7 cellular contexts compared by ENCODE assay signal in genomic region chr1:1058921-1059493, GRCh38. TPM values are rescaled to one million over a fixed set of nuclear protein-coding genes. Genes with fewer than 3 reads are reported as not detected.
A peak's percentile ranks its signal among the peaks of the same experiment; 100 is the strongest.
DNase-seq lines count a peak whose midpoint lies in the region; ATAC-seq and TF ChIP-seq lines count a peak whose summit lies in the region.

No MANE protein-coding gene starts in this region.

- peak overlapping the region; percentile 53 to 91 (median 77) for H3K4me3 Mint-ChIP-seq in IgD-negative memory B cell
- peak overlapping the region; percentile 75 for H3K4me3 Mint-ChIP-seq in activated CD8-positive, alpha-beta T cell treated with anti-CD3 and anti-CD28 coated beads for 36 hours

- CTCF ChIA-PET in activated CD8-positive, alpha-beta T cell treated with anti-CD3 and anti-CD28 coated beads for 36 hours (lab: Charles Lee), result interaction anchor here (0.9 to 1.5 kb wide), 11 partner anchors 10 to 76 kb away, joined by 3 to 9 read pairs (median 3); partner anchors contain the start of gene ISG15

- no peaks in the 10 kb centered on the region for H3K9me3 Mint-ChIP-seq in IgD-negative memory B cell
- H3K9me3 Mint-ChIP-seq in activated CD8-positive, alpha-beta T cell treated with anti-CD3 and anti-CD28 coated beads for 36 hours, result no peaks in the 10 kb centered on the region

- H3K36me3 ChIP-seq in left ventricle myocardium inferior (peaks cover 9% of the 10 kb centered on the region), smooth muscle cell (ENCODE audit: low read depth) (no peaks in the 10 kb centered on the region)

- H3K27ac ChIP-seq in left ventricle myocardium inferior (replicated peaks) (no peak overlapping the region), smooth muscle cell (ENCODE audit: low read depth) (no peak overlapping the region)

- H3K9me3 ChIP-seq in left ventricle myocardium inferior (replicated peaks) (no peaks in the 10 kb centered on the region), smooth muscle cell (replicated peaks; ENCODE audit: low read depth) (no peaks in the 10 kb centered on the region)

- peak overlapping the region in 2 of 3 donors; percentile 28 to 47 for H3K27ac Mint-ChIP-seq in IgD-negative memory B cell
- H3K27ac Mint-ChIP-seq in activated CD8-positive, alpha-beta T cell treated with anti-CD3 and anti-CD28 coated beads for 36 hours, result peak overlapping the region; percentile 13

- H3K9ac ChIP-seq in smooth muscle cell (ENCODE audit: low read depth), result peak overlapping the region; percentile 26

- 7% methylated on average over 27 of the region's 48 CpGs for WGBS in smooth muscle cell (ENCODE audit: low lambda C conversion rate)

- intact Hi-C loops in activated CD8-positive, alpha-beta T cell treated with anti-CD3 and anti-CD28 coated beads for 36 hours (cut with micrococcal nuclease), result no loop called here
- intact Hi-C loops in left ventricle myocardium inferior (cut with micrococcal nuclease), result no loop called here

- DNase-seq in activated CD8-positive, alpha-beta T cell treated with anti-CD3 and anti-CD28 coated beads for 36 hours, result peak; percentile 68
- DNase-seq in left ventricle myocardium inferior, result no peak
- peak; percentile 55 for DNase-seq in smooth muscle cell (lab: John Stamatoyannopoulos, UW; ENCODE audit: unreplicated experiment)
- no peak for DNase-seq in NAMALWA (ENCODE audit: low spot score)

- peaks cover 0 to 6% (median 4%) of the 10 kb centered on the region in 3 donors for H3K4me1 Mint-ChIP-seq in IgD-negative memory B cell
- peaks cover 26% of the 10 kb centered on the region for H3K4me1 Mint-ChIP-seq in activated CD8-positive, alpha-beta T cell treated with anti-CD3 and anti-CD28 coated beads for 36 hours (ENCODE audit: low read depth)

- H3K27me3 Mint-ChIP-seq in IgD-negative memory B cell, result peaks cover 17% of the 10 kb centered on the region
- H3K27me3 Mint-ChIP-seq in activated CD8-positive, alpha-beta T cell treated with anti-CD3 and anti-CD28 coated beads for 36 hours, result peaks cover 24% of the 10 kb centered on the region

- no peaks in the 10 kb centered on the region for H3F3A ChIP-seq in smooth muscle cell (ENCODE audit: low read depth)

- H4K20me1 ChIP-seq in smooth muscle cell (ENCODE audit: low read depth), result no peaks in the 10 kb centered on the region

- POLR2A ChIA-PET in activated CD8-positive, alpha-beta T cell treated with anti-CD3 and anti-CD28 coated beads for 36 hours (lab: Charles Lee), result interaction anchor here (0.7 to 3.2 kb wide), 7 partner anchors 14 to 92 kb away, joined by 3 to 24 read pairs (median 4); partner anchors contain the start of gene ISG15

- TF ChIP-seq CTCF in GM12872 (IDR thresholded peaks at IDR 0.05; ENCODE audit: insufficient read depth, low read depth, low read length) (peak; percentile 37; the same call in 1 of the 3 replicates), left ventricle myocardium inferior (IDR thresholded peaks at IDR 0.05; ENCODE audit: borderline replicate concordance) (peak; percentile 43), smooth muscle cell (IDR thresholded peaks at IDR 0.05; ENCODE audit: borderline replicate concordance, insufficient read depth, poor library complexity, severe bottlenecking) (peak; percentile 61)
- peak; percentile 72 for TF ChIP-seq CTCF in activated CD8-positive, alpha-beta T cell treated with anti-CD3 and anti-CD28 coated beads for 36 hours (IDR thresholded peaks at IDR 0.05)

- H3K27me3 ChIP-seq in left ventricle myocardium inferior (ENCODE audit: low read depth) (peaks cover 74% of the 10 kb centered on the region), smooth muscle cell (ENCODE audit: low read depth) (peaks cover 18% of the 10 kb centered on the region)

- no peaks in the 10 kb centered on the region for H3K36me3 Mint-ChIP-seq in IgD-negative memory B cell
- peaks cover 29% of the 10 kb centered on the region for H3K36me3 Mint-ChIP-seq in activated CD8-positive, alpha-beta T cell treated with anti-CD3 and anti-CD28 coated beads for 36 hours (ENCODE audit: low read depth)

- H3K4me3 ChIP-seq in left ventricle myocardium inferior, result peak overlapping the region; percentile 72
- H3K4me3 ChIP-seq in smooth muscle cell, result peak overlapping the region; percentile 65

- H3K79me2 ChIP-seq in smooth muscle cell (ENCODE audit: low read depth), result no peaks in the 10 kb centered on the region

- H2AFZ ChIP-seq in smooth muscle cell (ENCODE audit: low read depth), result peak overlapping the region; percentile 67

- ATAC-seq in GM21717 (IDR thresholded peaks at IDR 0.05; ENCODE audit: unreplicated experiment), result peak; percentile 24
- ATAC-seq in activated CD8-positive, alpha-beta T cell treated with anti-CD3 and anti-CD28 coated beads for 36 hours, result peak; percentile 43

- H3K4me2 ChIP-seq in smooth muscle cell, result peak overlapping the region; percentile 96

- H3K4me1 ChIP-seq in left ventricle myocardium inferior (peaks cover 31% of the 10 kb centered on the region), smooth muscle cell (ENCODE audit: low read depth) (peaks cover 23% of the 10 kb centered on the region)

RNA-seq across cellular contexts. Expression of gene RNF223, which starts 15.1 kb away (rescaled TPM):
- polyA plus RNA-seq in IgD-negative memory B cell (not detected), smooth muscle cell (1.6 and 1.9 TPM in 2 replicates)
- total RNA-seq in activated CD8-positive, alpha-beta T cell treated with anti-CD3 and anti-CD28 coated beads for 36 hours, result not detected
- total RNA-seq in left ventricle myocardium inferior (not detected), smooth muscle cell (0.81 and 4.3 TPM in 2 replicates)

RNA-seq across cellular contexts. Expression of gene AGRN, which starts 39.1 kb away (rescaled TPM):
- polyA plus RNA-seq in IgD-negative memory B cell (0.05 TPM), smooth muscle cell (17.5 and 31.0 TPM in 2 replicates)
- total RNA-seq in activated CD8-positive, alpha-beta T cell treated with anti-CD3 and anti-CD28 coated beads for 36 hours, result 10 to 100 TPM; 64.9 to 68.0 TPM
- total RNA-seq in left ventricle myocardium inferior (13.0 TPM), smooth muscle cell (24.7 and 28.9 TPM in 2 replicates)

RNA-seq across cellular contexts. Expression of gene ISG15, which starts 45.7 kb away (rescaled TPM):
- polyA plus RNA-seq in IgD-negative memory B cell (191 TPM), smooth muscle cell (147 and 148 TPM in 2 replicates)
- total RNA-seq in activated CD8-positive, alpha-beta T cell treated with anti-CD3 and anti-CD28 coated beads for 36 hours, result 100 to 1,000 TPM in 1 of 2 experiments, 10 to 100 TPM in 1; 94.5 to 102 TPM
- total RNA-seq in left ventricle myocardium inferior (14.5 TPM), smooth muscle cell (49.1 and 109 TPM in 2 replicates)

RNA-seq across cellular contexts. Expression of gene C1orf159, which starts 56.9 kb away (rescaled TPM):
- polyA plus RNA-seq in IgD-negative memory B cell (7.9 TPM), smooth muscle cell (20.2 and 27.1 TPM in 2 replicates)
- 10 to 100 TPM; 17.5 to 20.3 TPM for total RNA-seq in activated CD8-positive, alpha-beta T cell treated with anti-CD3 and anti-CD28 coated beads for 36 hours
- total RNA-seq in left ventricle myocardium inferior (3.8 TPM), smooth muscle cell (9.3 and 24.5 TPM in 2 replicates)

RNA-seq across cellular contexts. Expression of gene HES4, which starts 59.1 kb away (rescaled TPM):
- polyA plus RNA-seq in IgD-negative memory B cell, result not detected
- total RNA-seq in activated CD8-positive, alpha-beta T cell treated with anti-CD3 and anti-CD28 coated beads for 36 hours, result 1 to 10 TPM; 5.7 to 9.0 TPM
- total RNA-seq in left ventricle myocardium inferior, result 34.0 TPM
- total RNA-seq in smooth muscle cell, result 33.8 and 57.0 TPM in 2 replicates
- polyA plus RNA-seq in smooth muscle cell, result 72.0 and 82.1 TPM in 2 replicates

Comparison
In these comparisons a context has a peak if more than half of its experiments do, and no peak if none do; other contexts are left out.
1. DNase-seq: peak in activated CD8-positive, alpha-beta T cell treated with anti-CD3 and anti-CD28 coated beads for 36 hours (single experiment) and smooth muscle cell (single experiment); none in left ventricle myocardium inferior (single experiment) and NAMALWA (single experiment).
2. Peak in every context shown above with its lines, with median percentiles within 50 percentile points of each other: CTCF ChIP-seq.